In the genomic region with DNA sequence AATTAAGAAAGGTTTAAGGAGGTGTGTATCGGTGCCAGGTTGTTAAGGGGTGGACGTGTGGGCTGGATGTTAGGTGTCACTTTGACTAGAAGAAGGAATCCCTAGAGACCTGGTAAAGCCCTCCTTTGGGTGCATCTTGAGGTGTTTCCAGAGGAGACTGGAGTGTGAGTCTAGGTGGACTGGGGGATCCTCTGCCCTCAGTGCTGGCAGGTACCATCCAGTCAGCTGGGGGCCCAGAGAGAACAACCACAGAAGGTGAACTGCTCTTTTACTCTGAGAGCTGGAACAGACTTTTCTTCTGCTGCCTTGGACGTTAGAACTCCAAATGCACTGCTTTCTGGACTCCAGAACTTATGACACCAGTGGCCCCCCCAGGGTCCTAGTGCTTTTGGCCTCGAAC, we compare ENCODE assay signal across 9 cellular contexts. TPM values are rescaled to one million over a fixed set of nuclear protein-coding genes. Genes with fewer than 3 reads are reported as not detected.
"Had no signal": no experiment of that assay in that cellular context is flagged by ENCODE, and none has a peak within 500 bp of the region (broad histone marks: within the 10 kb centered on the region; RNA-seq: fewer than 3 reads in every experiment).

No MANE protein-coding gene starts in this region.

- H3K4me1 Mint-ChIP-seq: IgD-negative memory B cell had no signal

- DNase-seq: IMR-90, KBM-7, KG1 had no signal

- H3K4me3 ChIP-seq: K562 had no signal

- H3K27ac Mint-ChIP-seq: IgD-negative memory B cell had no signal

- H3K27ac ChIP-seq: HL-60 had no signal

- H3K4me3 Mint-ChIP-seq: IgD-negative memory B cell had no signal

- H3K27me3 Mint-ChIP-seq: IgD-negative memory B cell had no signal

- ATAC-seq: HepG2, K562 had no signal

- H3K36me3 Mint-ChIP-seq: IgD-negative memory B cell had no signal

RNA-seq across cellular contexts. Expression of a gene that starts 44.0 kb away (rescaled TPM):
- total RNA-seq: HepG2, HT-29, HT1080, IMR-90, K562 had no signal
